ENCODE assay signal across 8 cellular contexts in genomic region chr3:32414527-32415202, GRCh38. TPM values are rescaled to one million over a fixed set of nuclear protein-coding genes. Genes with fewer than 3 reads are reported as not detected.
DNase-seq lines count a peak whose midpoint lies in the region; ATAC-seq, FAIRE-seq and TF ChIP-seq lines count a peak whose summit lies in the region.

No MANE protein-coding gene starts in this region.

- ATAC-seq in HG02852 (IDR thresholded peaks at IDR 0.05; ENCODE audit: unreplicated experiment) (peak; percentile 70), right lobe of liver (peak; percentile 78 to 89 (median 81)), GM18519 (IDR thresholded peaks at IDR 0.05; ENCODE audit: low FRiP score, unreplicated experiment) (no peak)

- H3K9me3 ChIP-seq in right lobe of liver: no peaks in the 10 kb centered on the region

- H3K36me3 ChIP-seq in right lobe of liver: no peaks in the 10 kb centered on the region

- H3K36me3 Mint-ChIP-seq in activated naive CD4-positive, alpha-beta T cell treated with anti-CD3 and anti-CD28 coated beads for 36 hours (ENCODE audit: low read depth): peaks cover 4% of the 10 kb centered on the region

- peak overlapping the region; percentile 44 to 65 (median 56) for H3K27ac ChIP-seq in right lobe of liver

- H3K4me1 ChIP-seq in right lobe of liver: peaks cover 0 to 4% (median 0%) of the 10 kb centered on the region in 4 donors

- no peaks in the 10 kb centered on the region for H3K27me3 ChIP-seq in right lobe of liver

- DNase-seq in Daoy (ENCODE audit: low read depth): peak; percentile 58
- DNase-seq in activated naive CD4-positive, alpha-beta T cell treated with anti-CD3 and anti-CD28 coated beads for 36 hours: peak; percentile 78
- no peak for DNase-seq in right lobe of liver
- no peak for DNase-seq in urothelium cell line (ENCODE audit: low spot score)
- DNase-seq in D341Med (ENCODE audit: low spot score): no peak
- no peak for DNase-seq in dedifferentiated amniotic fluid mesenchymal stem cell (ENCODE audit: extremely low spot score)

- WGBS in right lobe of liver (ENCODE audit: insufficient coverage, low coverage, low lambda C conversion rate, missing lambda C conversion rate): 64% methylated on average over 6 of the region's 6 CpGs

- no peak for FAIRE-seq in urothelium cell line (lab: Jason Lieb, UNC)

- H3K4me1 Mint-ChIP-seq in activated naive CD4-positive, alpha-beta T cell treated with anti-CD3 and anti-CD28 coated beads for 36 hours (ENCODE audit: low read depth): peaks cover 81% of the 10 kb centered on the region

- peak overlapping the region; percentile 40 for H3K4me3 Mint-ChIP-seq in activated naive CD4-positive, alpha-beta T cell treated with anti-CD3 and anti-CD28 coated beads for 36 hours

- no peaks in the 10 kb centered on the region for H3K9me3 Mint-ChIP-seq in activated naive CD4-positive, alpha-beta T cell treated with anti-CD3 and anti-CD28 coated beads for 36 hours

- no peaks in the 10 kb centered on the region for H3K27me3 Mint-ChIP-seq in activated naive CD4-positive, alpha-beta T cell treated with anti-CD3 and anti-CD28 coated beads for 36 hours (ENCODE audit: low read depth)

- intact Hi-C loops in activated naive CD4-positive, alpha-beta T cell treated with anti-CD3 and anti-CD28 coated beads for 36 hours (cut with micrococcal nuclease): loop anchor here (1.0 kb wide), 3 partner anchors 13 to 46 kb away; no protein-coding TSS in a partner anchor
- intact Hi-C loops in right lobe of liver (cut with DNase I): no loop called here

- no peak overlapping the region for H3K4me3 ChIP-seq in right lobe of liver

- peak overlapping the region; percentile 94 for H3K27ac Mint-ChIP-seq in activated naive CD4-positive, alpha-beta T cell treated with anti-CD3 and anti-CD28 coated beads for 36 hours

- TF ChIP-seq POLR2A in right lobe of liver (IDR thresholded peaks at IDR 0.05): no peak

- CTCF ChIA-PET in activated naive CD4-positive, alpha-beta T cell treated with anti-CD3 and anti-CD28 coated beads for 36 hours (lab: Charles Lee): interaction anchor here (0.7 to 2.6 kb wide), 10 partner anchors 9 to 72 kb away, joined by 3 to 18 read pairs (median 4); no protein-coding TSS in a partner anchor

- TF ChIP-seq CTCF in right lobe of liver (IDR thresholded peaks at IDR 0.05): no peak

RNA-seq across cellular contexts. Expression of gene CMTM7, which starts 23.0 kb away (rescaled TPM):
- 12.4 TPM in 2 replicates for total RNA-seq in Daoy (2014; rRNA removed; shearing (Covaris generic))
- total RNA-seq in activated naive CD4-positive, alpha-beta T cell treated with anti-CD3 and anti-CD28 coated beads for 36 hours: 10 to 100 TPM; 59.1 to 60.2 TPM
- total RNA-seq in right lobe of liver: 1 to 10 TPM; 2.7 to 9.8 (median 5.0) TPM

Comparison
In these comparisons a context has a peak if more than half of its experiments do, and no peak if none do; other contexts are left out.
1. DNase-seq: peak in Daoy (single experiment) and activated naive CD4-positive, alpha-beta T cell treated with anti-CD3 and anti-CD28 coated beads for 36 hours (single experiment); none in right lobe of liver (0 of 3), urothelium cell line (single experiment), D341Med (single experiment) and dedifferentiated amniotic fluid mesenchymal stem cell (single experiment).